Comparison of ENCODE assay signal across 12 cellular contexts in the genomic region with DNA sequence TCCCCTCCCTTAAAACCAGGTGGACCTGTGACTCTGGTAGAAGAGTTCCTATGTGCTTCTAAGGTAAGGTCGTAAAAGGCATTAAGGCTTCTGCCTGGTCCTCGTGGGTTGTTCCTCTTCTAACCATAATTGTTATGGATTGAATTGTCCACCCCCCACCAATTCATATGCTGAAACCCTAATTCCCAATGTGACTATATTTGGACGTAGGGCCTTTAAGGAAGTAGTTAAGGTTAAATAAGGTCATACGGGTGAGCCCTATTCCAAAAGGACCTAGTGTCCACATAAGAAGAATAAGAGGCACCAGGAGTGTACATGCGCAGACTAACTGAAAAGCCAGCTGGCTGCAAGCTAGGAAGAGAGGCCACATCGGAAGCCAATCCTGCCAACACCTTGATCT. TPM values are rescaled to one million over a fixed set of nuclear protein-coding genes. Genes with fewer than 3 reads are reported as not detected.
DNase-seq lines count a peak whose midpoint lies in the region; ATAC-seq and TF ChIP-seq lines count a peak whose summit lies in the region.
"Had no signal": no experiment of that assay in that cellular context is flagged by ENCODE, and none has a peak within 500 bp of the region (broad histone marks: within the 10 kb centered on the region; RNA-seq: fewer than 3 reads in every experiment).

No MANE protein-coding gene starts in this region.

- peaks cover 17% of the 10 kb centered on the region for H3K36me3 Mint-ChIP-seq in activated naive CD4-positive, alpha-beta T cell treated with anti-CD3 and anti-CD28 coated beads, Interleukin-2, amount 50 U/mL, for 24 hours

- H3K36me3 ChIP-seq in hepatocyte (replicated peaks; ENCODE audit: insufficient read depth, low read depth), result no peaks in the 10 kb centered on the region
- H3K36me3 ChIP-seq in suprapubic skin, result peaks cover 3% of the 10 kb centered on the region
- H3K36me3 ChIP-seq: pancreas had no signal

- H4K20me1 ChIP-seq in hepatocyte (ENCODE audit: insufficient read depth, poor library complexity, severe bottlenecking), result peaks cover 4% of the 10 kb centered on the region

- DNase-seq in activated naive CD4-positive, alpha-beta T cell treated with Interleukin-2 at 50 U/mL for 16 hours, result no peak
- peak; percentile 18 for DNase-seq in SKM-1 (lab: John Stamatoyannopoulos, UW; ENCODE audit: unreplicated experiment)
- DNase-seq in hepatocyte (ENCODE audit: low spot score), result no peak
- DNase-seq in suprapubic skin (ENCODE audit: low spot score in 2 of 2), result no peak
- DNase-seq in sciatic nerve (ENCODE audit: low spot score), result no peak
- no peak for DNase-seq in retina
- DNase-seq in DMS153 treated with DMSO at 0.1 percent for 48 hours (lab: John Stamatoyannopoulos, UW; ENCODE audit: unreplicated experiment), result no peak
- DNase-seq: activated gamma-delta T cell, NCI-H345, pancreas, SW 1271 had no signal

- H3K4me1 Mint-ChIP-seq in activated naive CD4-positive, alpha-beta T cell treated with anti-CD3 and anti-CD28 coated beads, Interleukin-2, amount 50 U/mL, for 24 hours, result peaks cover 67% of the 10 kb centered on the region

- no peak for TF ChIP-seq EP300 in suprapubic skin (IDR thresholded peaks at IDR 0.05)

- H3K4me1 ChIP-seq in hepatocyte (ENCODE audit: insufficient read depth) (peaks cover 24% of the 10 kb centered on the region), suprapubic skin (peaks cover 34% of the 10 kb centered on the region)

- WGBS in hepatocyte (ENCODE audit: low lambda C conversion rate, missing lambda C conversion rate), result 88% methylated on average over 6 of the region's 6 CpGs
- WGBS in suprapubic skin, result 79% methylated on average over 6 of the region's 6 CpGs

- TF ChIP-seq CTCF in hepatocyte (IDR thresholded peaks at IDR 0.05; ENCODE audit: poor library complexity) (no peak), suprapubic skin (IDR thresholded peaks at IDR 0.05) (no peak)

- no peak overlapping the region for H3K27ac ChIP-seq in hepatocyte
- no peak overlapping the region for H3K27ac ChIP-seq in suprapubic skin
- H3K27ac ChIP-seq: pancreas had no signal

- no peaks in the 10 kb centered on the region for H3K27me3 Mint-ChIP-seq in activated naive CD4-positive, alpha-beta T cell treated with anti-CD3 and anti-CD28 coated beads, Interleukin-2, amount 50 U/mL, for 24 hours

- H3K9me3 ChIP-seq in hepatocyte (ENCODE audit: low read depth), result no peaks in the 10 kb centered on the region
- no peaks in the 10 kb centered on the region for H3K9me3 ChIP-seq in suprapubic skin
- H3K9me3 ChIP-seq: pancreas had no signal

- H3K4me3 Mint-ChIP-seq in activated naive CD4-positive, alpha-beta T cell treated with anti-CD3 and anti-CD28 coated beads, Interleukin-2, amount 50 U/mL, for 24 hours, result peak overlapping the region; percentile 77

- H3K27me3 ChIP-seq in hepatocyte, result no peaks in the 10 kb centered on the region
- no peaks in the 10 kb centered on the region for H3K27me3 ChIP-seq in suprapubic skin
- H3K27me3 ChIP-seq: pancreas had no signal

- TF ChIP-seq POLR2A in suprapubic skin (IDR thresholded peaks at IDR 0.05), result no peak

- no peaks in the 10 kb centered on the region for H3K9me2 ChIP-seq in hepatocyte (replicated peaks; ENCODE audit: insufficient read depth)

- H3K4me3 ChIP-seq in hepatocyte, result no peak overlapping the region
- H3K4me3 ChIP-seq in suprapubic skin, result peak overlapping the region; percentile 84

- peak overlapping the region; percentile 92 for H3K4me2 ChIP-seq in hepatocyte

- H3K9me3 Mint-ChIP-seq in activated naive CD4-positive, alpha-beta T cell treated with anti-CD3 and anti-CD28 coated beads, Interleukin-2, amount 50 U/mL, for 24 hours, result no peaks in the 10 kb centered on the region

- H3K27ac Mint-ChIP-seq in activated naive CD4-positive, alpha-beta T cell treated with anti-CD3 and anti-CD28 coated beads, Interleukin-2, amount 50 U/mL, for 24 hours, result no peak overlapping the region

- H3K79me2 ChIP-seq in hepatocyte, result peaks cover 64% of the 10 kb centered on the region

- H2AFZ ChIP-seq in hepatocyte, result no peak overlapping the region

- intact Hi-C loops in sciatic nerve (cut with DNase I), result loop anchor here (10.0 kb wide), 2 partner anchors 293 to 483 kb away; no protein-coding TSS in a partner anchor

- ATAC-seq in sciatic nerve, result no peak
- ATAC-seq: pancreas had no signal

RNA-seq across cellular contexts. Expression of a gene that starts 1.9 kb away (rescaled TPM):
- total RNA-seq in hepatocyte (67.3 and 71.1 TPM in 2 replicates), suprapubic skin (10 to 100 TPM; 39.8 to 81.3 (median 52.7) TPM), sciatic nerve (50.6 TPM)
- 56.3 and 59.2 TPM in 2 replicates for polyA plus RNA-seq in hepatocyte
